ENCODE assay signal across 8 cellular contexts in genomic region chr1:29120955-29121485, GRCh38. TPM values are rescaled to one million over a fixed set of nuclear protein-coding genes. Genes with fewer than 3 reads are reported as not detected.
A peak's percentile ranks its signal among the peaks of the same experiment; 100 is the strongest.
DNase-seq lines count a peak whose midpoint lies in the region; ATAC-seq and TF ChIP-seq lines count a peak whose summit lies in the region.

No MANE protein-coding gene starts in this region.

- no peaks in the 10 kb centered on the region for H3K9me3 Mint-ChIP-seq in GM23338
- H3K9me3 Mint-ChIP-seq in activated naive CD4-positive, alpha-beta T cell treated with anti-CD3 and anti-CD28 coated beads, Interleukin-2, amount 10 ng/mL, durations not matched to agents 7 days and 5 days, result no peaks in the 10 kb centered on the region

- peaks cover 8% of the 10 kb centered on the region for H3K4me1 Mint-ChIP-seq in GM23338
- H3K4me1 Mint-ChIP-seq in activated naive CD4-positive, alpha-beta T cell treated with anti-CD3 and anti-CD28 coated beads, Interleukin-2, amount 10 ng/mL, durations not matched to agents 7 days and 5 days, result peaks cover 14% of the 10 kb centered on the region

- peak overlapping the region; percentile 99 for H3K4me2 ChIP-seq in GM23338

- peak overlapping the region; percentile 33; the same call in 1 of the 3 replicates for H3K4me3 Mint-ChIP-seq in GM23338
- H3K4me3 Mint-ChIP-seq in activated naive CD4-positive, alpha-beta T cell treated with anti-CD3 and anti-CD28 coated beads, Interleukin-2, amount 10 ng/mL, durations not matched to agents 7 days and 5 days, result no peak overlapping the region

- peak; percentile 92 for DNase-seq in GM23338 (ENCODE audit: low spot score)
- peak; percentile 49 for DNase-seq in RPMI8226
- DNase-seq in activated naive CD4-positive, alpha-beta T cell treated with anti-CD3 and anti-CD28 coated beads, Interleukin-2, amount 10 ng/mL, durations not matched to agents 7 days and 5 days, result peak; percentile 79
- peak; percentile 86 for DNase-seq in iPS-NIHi7 (ENCODE audit: extremely low spot score)
- DNase-seq in stimulated activated CD4-positive, alpha-beta T cell treated with anti-CD3 and anti-CD28 coated beads, Interleukin-4, amount 100 ng/mL, for 24 hours, result peak; percentile 69
- no peak for DNase-seq in UCSD-AML1 (lab: John Stamatoyannopoulos, UW; ENCODE audit: unreplicated experiment)
- DNase-seq in anterior cingulate cortex (lab: John Stamatoyannopoulos, UW), result no peak

- H4K20me1 ChIP-seq in GM23338 (replicated peaks; ENCODE audit: insufficient read depth), result no peaks in the 10 kb centered on the region; the same call in 1 of the 2 replicates

- no peak overlapping the region for H3K27ac Mint-ChIP-seq in GM23338
- H3K27ac Mint-ChIP-seq in activated naive CD4-positive, alpha-beta T cell treated with anti-CD3 and anti-CD28 coated beads, Interleukin-2, amount 10 ng/mL, durations not matched to agents 7 days and 5 days, result no peak overlapping the region

- H3K36me3 ChIP-seq in GM23338 (ENCODE audit: insufficient read depth), result no peaks in the 10 kb centered on the region

- peaks cover 40% of the 10 kb centered on the region for H3K27me3 ChIP-seq in GM23338 (ENCODE audit: insufficient read depth)

- no peak overlapping the region for H3K27ac ChIP-seq in GM23338 (ENCODE audit: low read depth)

- peaks cover 20% of the 10 kb centered on the region; the same call in 1 of the 2 replicates for H3F3A ChIP-seq in GM23338 (replicated peaks; ENCODE audit: low read depth)

- H3K79me2 ChIP-seq in GM23338 (replicated peaks; ENCODE audit: insufficient read depth), result no peaks in the 10 kb centered on the region

- H3K4me3 ChIP-seq in GM23338, result peak overlapping the region; percentile 81

- ATAC-seq in GM23338, result peak; percentile 43
- no peak for ATAC-seq in HG02973 (IDR thresholded peaks at IDR 0.05; ENCODE audit: unreplicated experiment)

- H3K27me3 Mint-ChIP-seq in GM23338 (ENCODE audit: insufficient read depth, low read depth, poor library complexity), result peaks cover 37% of the 10 kb centered on the region
- peaks cover 59% of the 10 kb centered on the region for H3K27me3 Mint-ChIP-seq in activated naive CD4-positive, alpha-beta T cell treated with anti-CD3 and anti-CD28 coated beads, Interleukin-2, amount 10 ng/mL, durations not matched to agents 7 days and 5 days

- peaks cover 8% of the 10 kb centered on the region; the same call in 1 of the 2 replicates for H3K4me1 ChIP-seq in GM23338 (ENCODE audit: insufficient read depth)

- peak; percentile 74 to 78 for TF ChIP-seq CTCF in GM23338 (conservative IDR thresholded peaks at IDR 0.05; ENCODE audit: low read depth in 2 of 2)

- CTCF ChIA-PET in activated naive CD4-positive, alpha-beta T cell treated with anti-CD3 and anti-CD28 coated beads, Interleukin-2, amount 10 ng/mL, durations not matched to agents 7 days and 5 days (lab: Charles Lee), result interaction anchor here (0.8 to 4.0 kb wide), 8 partner anchors 10 to 243 kb away, joined by 3 to 23 read pairs (median 4); no protein-coding TSS in a partner anchor

- H2AFZ ChIP-seq in GM23338, result no peak overlapping the region

- no peaks in the 10 kb centered on the region for H3K9me2 ChIP-seq in GM23338 (ENCODE audit: insufficient read depth)

- peaks cover 17% of the 10 kb centered on the region for H3K36me3 Mint-ChIP-seq in GM23338 (ENCODE audit: low read depth)
- peaks cover 26% of the 10 kb centered on the region for H3K36me3 Mint-ChIP-seq in activated naive CD4-positive, alpha-beta T cell treated with anti-CD3 and anti-CD28 coated beads, Interleukin-2, amount 10 ng/mL, durations not matched to agents 7 days and 5 days

TF ChIP-seq in GM23338, 12 proteins besides CTCF, POLR2A, EP300 and RAD21:
- TF ChIP-seq EZH2 (IDR thresholded peaks at IDR 0.05; ENCODE audit: low read depth, unreplicated experiment) (no peak), CREB1 (CRISPR knock-in tag; IDR thresholded peaks at IDR 0.05; ENCODE audit: low read depth) (peak; percentile 51; the same call in 1 of the 2 replicates), POLR2AphosphoS5 (IDR thresholded peaks at IDR 0.05; ENCODE audit: low read depth) (no peak)
- TF ChIP-seq, protein P1, sequence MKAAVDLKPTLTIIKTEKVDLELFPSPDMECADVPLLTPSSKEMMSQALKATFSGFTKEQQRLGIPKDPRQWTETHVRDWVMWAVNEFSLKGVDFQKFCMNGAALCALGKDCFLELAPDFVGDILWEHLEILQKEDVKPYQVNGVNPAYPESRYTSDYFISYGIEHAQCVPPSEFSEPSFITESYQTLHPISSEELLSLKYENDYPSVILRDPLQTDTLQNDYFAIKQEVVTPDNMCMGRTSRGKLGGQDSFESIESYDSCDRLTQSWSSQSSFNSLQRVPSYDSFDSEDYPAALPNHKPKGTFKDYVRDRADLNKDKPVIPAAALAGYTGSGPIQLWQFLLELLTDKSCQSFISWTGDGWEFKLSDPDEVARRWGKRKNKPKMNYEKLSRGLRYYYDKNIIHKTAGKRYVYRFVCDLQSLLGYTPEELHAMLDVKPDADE (IDR thresholded peaks at IDR 0.05), result no peak

RNA-seq across cellular contexts. Expression of gene TMEM200B, which starts 2.7 kb away (rescaled TPM):
- 8.7 TPM in 2 replicates for total RNA-seq in GM23338 (2014; rRNA removed; shearing (Covaris generic))
- polyA plus RNA-seq in GM23338 (2016; fragmentation: Nextera tagmentation; extraction: Ambion mirVana), result 4.9 and 5.3 TPM in 2 replicates

Comparison
In these comparisons a context has a peak if more than half of its experiments do, and no peak if none do; other contexts are left out.
1. DNase-seq: peak in GM23338 (single experiment), RPMI8226 (single experiment), activated naive CD4-positive, alpha-beta T cell treated with anti-CD3 and anti-CD28 coated beads, Interleukin-2, amount 10 ng/mL, durations not matched to agents 7 days and 5 days (single experiment), iPS-NIHi7 (single experiment) and stimulated activated CD4-positive, alpha-beta T cell treated with anti-CD3 and anti-CD28 coated beads, Interleukin-4, amount 100 ng/mL, for 24 hours (single experiment); none in UCSD-AML1 (single experiment) and anterior cingulate cortex (0 of 58).